Comparison of ENCODE assay signal across 8 cellular contexts in the genomic region with DNA sequence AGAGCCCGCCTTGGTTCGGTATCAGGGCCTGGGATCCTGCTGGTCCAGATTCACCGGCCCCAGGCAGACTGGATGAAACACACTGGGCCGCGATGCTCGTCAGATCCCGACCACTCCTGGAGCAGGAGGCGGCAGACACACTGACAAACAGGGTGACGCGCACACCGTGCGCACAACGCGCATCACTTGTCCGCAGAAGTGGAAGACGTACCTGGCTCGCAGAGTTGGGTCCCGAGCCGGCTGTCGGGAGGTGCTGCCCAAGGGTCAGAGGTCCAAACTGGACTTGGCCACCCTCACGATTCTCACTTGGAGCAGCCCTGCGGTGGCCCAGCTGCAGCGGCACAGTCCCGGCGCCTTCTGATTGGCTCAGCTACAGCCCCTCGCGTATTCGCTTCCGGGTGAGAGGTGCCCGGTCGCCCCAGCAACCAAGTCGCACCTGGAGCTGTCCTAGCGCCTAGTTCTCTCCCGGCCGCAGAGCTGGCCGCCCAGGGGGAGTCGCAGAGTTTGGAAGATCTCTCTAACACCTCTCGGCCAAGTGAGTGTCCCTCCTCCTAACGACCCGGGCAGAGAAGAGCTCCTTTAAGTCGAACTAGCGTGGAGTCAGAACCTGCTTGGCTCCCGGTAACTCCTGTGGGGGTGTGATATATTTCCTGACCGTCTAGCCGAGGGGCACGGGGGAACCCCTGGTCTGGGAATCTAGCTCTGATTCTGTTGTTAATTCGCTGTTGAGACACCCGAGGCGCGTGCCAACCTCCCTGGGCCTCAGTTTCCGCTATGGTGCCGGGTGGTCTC. TPM values are rescaled to one million over a fixed set of nuclear protein-coding genes. Genes with fewer than 3 reads are reported as not detected.
DNase-seq lines count a peak whose midpoint lies in the region; ATAC-seq and TF ChIP-seq lines count a peak whose summit lies in the region.

A gene with protein sequence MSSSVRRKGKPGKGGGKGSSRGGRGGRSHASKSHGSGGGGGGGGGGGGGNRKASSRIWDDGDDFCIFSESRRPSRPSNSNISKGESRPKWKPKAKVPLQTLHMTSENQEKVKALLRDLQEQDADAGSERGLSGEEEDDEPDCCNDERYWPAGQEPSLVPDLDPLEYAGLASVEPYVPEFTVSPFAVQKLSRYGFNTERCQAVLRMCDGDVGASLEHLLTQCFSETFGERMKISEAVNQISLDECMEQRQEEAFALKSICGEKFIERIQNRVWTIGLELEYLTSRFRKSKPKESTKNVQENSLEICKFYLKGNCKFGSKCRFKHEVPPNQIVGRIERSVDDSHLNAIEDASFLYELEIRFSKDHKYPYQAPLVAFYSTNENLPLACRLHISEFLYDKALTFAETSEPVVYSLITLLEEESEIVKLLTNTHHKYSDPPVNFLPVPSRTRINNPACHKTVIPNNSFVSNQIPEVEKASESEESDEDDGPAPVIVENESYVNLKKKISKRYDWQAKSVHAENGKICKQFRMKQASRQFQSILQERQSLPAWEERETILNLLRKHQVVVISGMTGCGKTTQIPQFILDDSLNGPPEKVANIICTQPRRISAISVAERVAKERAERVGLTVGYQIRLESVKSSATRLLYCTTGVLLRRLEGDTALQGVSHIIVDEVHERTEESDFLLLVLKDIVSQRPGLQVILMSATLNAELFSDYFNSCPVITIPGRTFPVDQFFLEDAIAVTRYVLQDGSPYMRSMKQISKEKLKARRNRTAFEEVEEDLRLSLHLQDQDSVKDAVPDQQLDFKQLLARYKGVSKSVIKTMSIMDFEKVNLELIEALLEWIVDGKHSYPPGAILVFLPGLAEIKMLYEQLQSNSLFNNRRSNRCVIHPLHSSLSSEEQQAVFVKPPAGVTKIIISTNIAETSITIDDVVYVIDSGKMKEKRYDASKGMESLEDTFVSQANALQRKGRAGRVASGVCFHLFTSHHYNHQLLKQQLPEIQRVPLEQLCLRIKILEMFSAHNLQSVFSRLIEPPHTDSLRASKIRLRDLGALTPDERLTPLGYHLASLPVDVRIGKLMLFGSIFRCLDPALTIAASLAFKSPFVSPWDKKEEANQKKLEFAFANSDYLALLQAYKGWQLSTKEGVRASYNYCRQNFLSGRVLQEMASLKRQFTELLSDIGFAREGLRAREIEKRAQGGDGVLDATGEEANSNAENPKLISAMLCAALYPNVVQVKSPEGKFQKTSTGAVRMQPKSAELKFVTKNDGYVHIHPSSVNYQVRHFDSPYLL (N-terminal part only) (minus strand): TSS at position 359 of the 792 bp plus-strand sequence. CDS start 7,529 bp downstream, outside the sequence.
A gene (plus strand): TSS at position 401 of the 792 bp plus-strand sequence.

- TF ChIP-seq CTCF in epithelial cell of esophagus (IDR thresholded peaks at IDR 0.05; ENCODE audit: insufficient read depth, low read depth, low read length, missing control alignments), result no peak

- peak within 1 kb of the TSS; percentile 97 for H3K4me3 ChIP-seq in epithelial cell of esophagus (ENCODE audit: low read length)
- H3K4me3 ChIP-seq in mononuclear cell (ENCODE audit: low read length), result peak within 1 kb of the TSS; percentile 95

- H3K27me3 ChIP-seq in mononuclear cell (ENCODE audit: insufficient read depth, low read length), result no peaks in the 10 kb centered on the region

- H3K9me3 ChIP-seq in mononuclear cell (ENCODE audit: low read depth, low read length), result no peaks in the 10 kb centered on the region

- DNase-seq in D341Med (ENCODE audit: low spot score) (peak; percentile 95), HT1080 (ENCODE audit: low read depth) (peak; percentile 86), NOMO-1 treated with dmso at 0.1 percent for 144 hours (lab: John Stamatoyannopoulos, UW; ENCODE audit: unreplicated experiment) (peak; percentile 68), epithelial cell of esophagus (ENCODE audit: low read depth) (peak; percentile 86)
- peak; percentile 53 for DNase-seq in activated CD8-positive, alpha-beta memory T cell treated with anti-CD3 and anti-CD28 coated beads, Interleukin-2, amount 50 U/mL, for 24 hours (ENCODE audit: extremely low read depth)
- peak; percentile 49 to 61 for DNase-seq in stimulated activated CD8-positive, alpha-beta memory T cell treated with anti-CD3 and anti-CD28 coated beads, Interleukin-2, amount 100 ng/mL, for 1 hour (ENCODE audit: low read depth in 2 of 2)

- ATAC-seq in GM21381 (IDR thresholded peaks at IDR 0.05; ENCODE audit: unreplicated experiment), result peak; percentile 100

- peaks cover 19% of the 10 kb centered on the region for H3K4me1 ChIP-seq in mononuclear cell (ENCODE audit: insufficient read depth, low read length)

RNA-seq across cellular contexts. Expression of the first gene that starts in this region (rescaled TPM):
- total RNA-seq in HT1080 (2014; rRNA removed; shearing (Covaris generic)), result 13.1 and 13.8 TPM in 2 replicates
- polyA plus RNA-seq in HT1080 (2015; cell fraction: cytosol; rRNA removed), result 11.2 and 12.7 TPM in 2 replicates
- polyA plus RNA-seq in HT1080 (2015; cell fraction: nucleus; rRNA removed), result 24.6 and 25.2 TPM in 2 replicates
- 19.2 TPM for total RNA-seq in mononuclear cell

RNA-seq across cellular contexts. Expression of the second gene that starts in this region (rescaled TPM):
- 11.3 and 11.6 TPM in 2 replicates for total RNA-seq in HT1080 (2014; rRNA removed; shearing (Covaris generic))
- polyA plus RNA-seq in HT1080 (2015; cell fraction: cytosol; rRNA removed), result 30.1 and 33.0 TPM in 2 replicates
- polyA plus RNA-seq in HT1080 (2015; cell fraction: nucleus; rRNA removed), result 10.3 and 11.6 TPM in 2 replicates
- total RNA-seq in mononuclear cell, result 1.2 TPM

Comparison
In these comparisons a context has a peak if more than half of its experiments do, and no peak if none do; other contexts are left out.
1. Peak in every context shown above with its lines: DNase-seq, ATAC-seq and H3K4me3 ChIP-seq.